ENCODE assay signal across 1 cellular context in genomic region chr20:50455656-50456451, GRCh38.
A peak's percentile ranks its signal among the peaks of the same experiment; 100 is the strongest.
TF ChIP-seq lines count a peak whose summit lies in the region.

No MANE protein-coding gene starts in this region.

TF ChIP-seq in HepG2, 621 proteins besides CTCF, POLR2A, EP300 and RAD21 (continues in another document):
- TF ChIP-seq KAT2B (IDR thresholded peaks at IDR 0.05; ENCODE audit: borderline replicate concordance, low read depth, low read length) (no peak), ZNF75D (CRISPR knock-in tag; IDR thresholded peaks at IDR 0.05; ENCODE audit: borderline replicate concordance) (no peak), ZFP62 (CRISPR knock-in tag; IDR thresholded peaks at IDR 0.05) (0 out of 2 replicates have a peak, but pooled peaks have one; percentile 61), CERS6 (CRISPR knock-in tag; IDR thresholded peaks at IDR 0.05) (no peak), XBP1 (CRISPR knock-in tag; IDR thresholded peaks at IDR 0.05) (0 out of 2 replicates have a peak, but pooled peaks have one; percentile 46), ZMYM2 (CRISPR knock-in tag; IDR thresholded peaks at IDR 0.05) (peak; percentile 90), ZFP37 (CRISPR knock-in tag; IDR thresholded peaks at IDR 0.05; ENCODE audit: borderline replicate concordance) (peak; percentile 29; the same call in 1 of the 2 replicates), MAF1 (CRISPR knock-in tag; IDR thresholded peaks at IDR 0.05; ENCODE audit: borderline replicate concordance) (peak; percentile 28; the same call in 1 of the 2 replicates), GATAD1 (CRISPR knock-in tag; IDR thresholded peaks at IDR 0.05) (peak; percentile 66; the same call in 1 of the 2 replicates), ZKSCAN8 (CRISPR knock-in tag; IDR thresholded peaks at IDR 0.05; ENCODE audit: borderline replicate concordance) (peak; percentile 55; the same call in 1 of the 2 replicates), POLR2AphosphoS5 (IDR thresholded peaks at IDR 0.05; ENCODE audit: low read depth, low read length) (peak; percentile 63), THAP8 (CRISPR knock-in tag; IDR thresholded peaks at IDR 0.05; ENCODE audit: borderline replicate concordance) (0 out of 2 replicates have a peak, but pooled peaks have one; percentile 68), PAXIP1 (CRISPR knock-in tag; conservative IDR thresholded peaks at IDR 0.05) (peak; percentile 100), EEA1 (CRISPR knock-in tag; IDR thresholded peaks at IDR 0.05; ENCODE audit: borderline replicate concordance) (no peak), SMAD1 (CRISPR knock-in tag; IDR thresholded peaks at IDR 0.05; ENCODE audit: borderline replicate concordance, low read depth) (peak; percentile 36; the same call in 1 of the 2 replicates), ZNF343 (CRISPR knock-in tag; IDR thresholded peaks at IDR 0.05) (peak; percentile 96; the same call in 1 of the 2 replicates), ZNF557 (CRISPR knock-in tag; IDR thresholded peaks at IDR 0.05) (peak; percentile 63; the same call in 1 of the 2 replicates), ZNF883 (CRISPR knock-in tag; IDR thresholded peaks at IDR 0.05; ENCODE audit: not compliant biosample characterization) (peak; percentile 48), ATF2 (CRISPR knock-in tag; IDR thresholded peaks at IDR 0.05) (peak; percentile 93; the same call in 1 of the 2 replicates), SMARCC2 (IDR thresholded peaks at IDR 0.05) (no peak), RORA (CRISPR knock-in tag; IDR thresholded peaks at IDR 0.05) (no peak)
- TF ChIP-seq, protein P1, sequence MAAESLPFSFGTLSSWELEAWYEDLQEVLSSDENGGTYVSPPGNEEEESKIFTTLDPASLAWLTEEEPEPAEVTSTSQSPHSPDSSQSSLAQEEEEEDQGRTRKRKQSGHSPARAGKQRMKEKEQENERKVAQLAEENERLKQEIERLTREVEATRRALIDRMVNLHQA (CRISPR knock-in tag; IDR thresholded peaks at IDR 0.05), result 0 out of 2 replicates have a peak, but pooled peaks have one; percentile 79
- TF ChIP-seq, protein P2, sequence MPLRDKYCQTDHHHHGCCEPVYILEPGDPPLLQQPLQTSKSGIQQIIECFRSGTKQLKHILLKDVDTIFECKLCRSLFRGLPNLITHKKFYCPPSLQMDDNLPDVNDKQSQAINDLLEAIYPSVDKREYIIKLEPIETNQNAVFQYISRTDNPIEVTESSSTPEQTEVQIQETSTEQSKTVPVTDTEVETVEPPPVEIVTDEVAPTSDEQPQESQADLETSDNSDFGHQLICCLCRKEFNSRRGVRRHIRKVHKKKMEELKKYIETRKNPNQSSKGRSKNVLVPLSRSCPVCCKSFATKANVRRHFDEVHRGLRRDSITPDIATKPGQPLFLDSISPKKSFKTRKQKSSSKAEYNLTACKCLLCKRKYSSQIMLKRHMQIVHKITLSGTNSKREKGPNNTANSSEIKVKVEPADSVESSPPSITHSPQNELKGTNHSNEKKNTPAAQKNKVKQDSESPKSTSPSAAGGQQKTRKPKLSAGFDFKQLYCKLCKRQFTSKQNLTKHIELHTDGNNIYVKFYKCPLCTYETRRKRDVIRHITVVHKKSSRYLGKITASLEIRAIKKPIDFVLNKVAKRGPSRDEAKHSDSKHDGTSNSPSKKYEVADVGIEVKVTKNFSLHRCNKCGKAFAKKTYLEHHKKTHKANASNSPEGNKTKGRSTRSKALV (CRISPR knock-in tag; IDR thresholded peaks at IDR 0.05), result peak; percentile 74
- TF ChIP-seq, protein P3, sequence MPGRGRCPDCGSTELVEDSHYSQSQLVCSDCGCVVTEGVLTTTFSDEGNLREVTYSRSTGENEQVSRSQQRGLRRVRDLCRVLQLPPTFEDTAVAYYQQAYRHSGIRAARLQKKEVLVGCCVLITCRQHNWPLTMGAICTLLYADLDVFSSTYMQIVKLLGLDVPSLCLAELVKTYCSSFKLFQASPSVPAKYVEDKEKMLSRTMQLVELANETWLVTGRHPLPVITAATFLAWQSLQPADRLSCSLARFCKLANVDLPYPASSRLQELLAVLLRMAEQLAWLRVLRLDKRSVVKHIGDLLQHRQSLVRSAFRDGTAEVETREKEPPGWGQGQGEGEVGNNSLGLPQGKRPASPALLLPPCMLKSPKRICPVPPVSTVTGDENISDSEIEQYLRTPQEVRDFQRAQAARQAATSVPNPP (CRISPR knock-in tag; IDR thresholded peaks at IDR 0.05), result peak; percentile 92; the same call in 1 of the 2 replicates
- TF ChIP-seq, protein P4, sequence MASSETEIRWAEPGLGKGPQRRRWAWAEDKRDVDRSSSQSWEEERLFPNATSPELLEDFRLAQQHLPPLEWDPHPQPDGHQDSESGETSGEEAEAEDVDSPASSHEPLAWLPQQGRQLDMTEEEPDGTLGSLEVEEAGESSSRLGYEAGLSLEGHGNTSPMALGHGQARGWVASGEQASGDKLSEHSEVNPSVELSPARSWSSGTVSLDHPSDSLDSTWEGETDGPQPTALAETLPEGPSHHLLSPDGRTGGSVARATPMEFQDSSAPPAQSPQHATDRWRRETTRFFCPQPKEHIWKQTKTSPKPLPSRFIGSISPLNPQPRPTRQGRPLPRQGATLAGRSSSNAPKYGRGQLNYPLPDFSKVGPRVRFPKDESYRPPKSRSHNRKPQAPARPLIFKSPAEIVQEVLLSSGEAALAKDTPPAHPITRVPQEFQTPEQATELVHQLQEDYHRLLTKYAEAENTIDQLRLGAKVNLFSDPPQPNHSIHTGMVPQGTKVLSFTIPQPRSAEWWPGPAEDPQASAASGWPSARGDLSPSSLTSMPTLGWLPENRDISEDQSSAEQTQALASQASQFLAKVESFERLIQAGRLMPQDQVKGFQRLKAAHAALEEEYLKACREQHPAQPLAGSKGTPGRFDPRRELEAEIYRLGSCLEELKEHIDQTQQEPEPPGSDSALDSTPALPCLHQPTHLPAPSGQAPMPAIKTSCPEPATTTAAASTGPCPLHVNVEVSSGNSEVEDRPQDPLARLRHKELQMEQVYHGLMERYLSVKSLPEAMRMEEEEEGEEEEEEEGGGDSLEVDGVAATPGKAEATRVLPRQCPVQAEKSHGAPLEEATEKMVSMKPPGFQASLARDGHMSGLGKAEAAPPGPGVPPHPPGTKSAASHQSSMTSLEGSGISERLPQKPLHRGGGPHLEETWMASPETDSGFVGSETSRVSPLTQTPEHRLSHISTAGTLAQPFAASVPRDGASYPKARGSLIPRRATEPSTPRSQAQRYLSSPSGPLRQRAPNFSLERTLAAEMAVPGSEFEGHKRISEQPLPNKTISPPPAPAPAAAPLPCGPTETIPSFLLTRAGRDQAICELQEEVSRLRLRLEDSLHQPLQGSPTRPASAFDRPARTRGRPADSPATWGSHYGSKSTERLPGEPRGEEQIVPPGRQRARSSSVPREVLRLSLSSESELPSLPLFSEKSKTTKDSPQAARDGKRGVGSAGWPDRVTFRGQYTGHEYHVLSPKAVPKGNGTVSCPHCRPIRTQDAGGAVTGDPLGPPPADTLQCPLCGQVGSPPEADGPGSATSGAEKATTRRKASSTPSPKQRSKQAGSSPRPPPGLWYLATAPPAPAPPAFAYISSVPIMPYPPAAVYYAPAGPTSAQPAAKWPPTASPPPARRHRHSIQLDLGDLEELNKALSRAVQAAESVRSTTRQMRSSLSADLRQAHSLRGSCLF (CRISPR knock-in tag; IDR thresholded peaks at IDR 0.05; ENCODE audit: borderline replicate concordance), result 0 out of 2 replicates have a peak, but pooled peaks have one; percentile 29
- TF ChIP-seq, protein P5, sequence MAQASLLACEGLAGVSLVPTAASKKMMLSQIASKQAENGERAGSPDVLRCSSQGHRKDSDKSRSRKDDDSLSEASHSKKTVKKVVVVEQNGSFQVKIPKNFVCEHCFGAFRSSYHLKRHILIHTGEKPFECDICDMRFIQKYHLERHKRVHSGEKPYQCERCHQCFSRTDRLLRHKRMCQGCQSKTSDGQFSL (CRISPR knock-in tag; IDR thresholded peaks at IDR 0.05), result peak; percentile 55
- TF ChIP-seq, protein P6, sequence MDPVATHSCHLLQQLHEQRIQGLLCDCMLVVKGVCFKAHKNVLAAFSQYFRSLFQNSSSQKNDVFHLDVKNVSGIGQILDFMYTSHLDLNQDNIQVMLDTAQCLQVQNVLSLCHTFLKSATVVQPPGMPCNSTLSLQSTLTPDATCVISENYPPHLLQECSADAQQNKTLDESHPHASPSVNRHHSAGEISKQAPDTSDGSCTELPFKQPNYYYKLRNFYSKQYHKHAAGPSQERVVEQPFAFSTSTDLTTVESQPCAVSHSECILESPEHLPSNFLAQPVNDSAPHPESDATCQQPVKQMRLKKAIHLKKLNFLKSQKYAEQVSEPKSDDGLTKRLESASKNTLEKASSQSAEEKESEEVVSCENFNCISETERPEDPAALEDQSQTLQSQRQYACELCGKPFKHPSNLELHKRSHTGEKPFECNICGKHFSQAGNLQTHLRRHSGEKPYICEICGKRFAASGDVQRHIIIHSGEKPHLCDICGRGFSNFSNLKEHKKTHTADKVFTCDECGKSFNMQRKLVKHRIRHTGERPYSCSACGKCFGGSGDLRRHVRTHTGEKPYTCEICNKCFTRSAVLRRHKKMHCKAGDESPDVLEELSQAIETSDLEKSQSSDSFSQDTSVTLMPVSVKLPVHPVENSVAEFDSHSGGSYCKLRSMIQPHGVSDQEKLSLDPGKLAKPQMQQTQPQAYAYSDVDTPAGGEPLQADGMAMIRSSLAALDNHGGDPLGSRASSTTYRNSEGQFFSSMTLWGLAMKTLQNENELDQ (CRISPR knock-in tag; IDR thresholded peaks at IDR 0.05; ENCODE audit: borderline replicate concordance), result peak; percentile 48; the same call in 1 of the 2 replicates
- TF ChIP-seq, protein P7, sequence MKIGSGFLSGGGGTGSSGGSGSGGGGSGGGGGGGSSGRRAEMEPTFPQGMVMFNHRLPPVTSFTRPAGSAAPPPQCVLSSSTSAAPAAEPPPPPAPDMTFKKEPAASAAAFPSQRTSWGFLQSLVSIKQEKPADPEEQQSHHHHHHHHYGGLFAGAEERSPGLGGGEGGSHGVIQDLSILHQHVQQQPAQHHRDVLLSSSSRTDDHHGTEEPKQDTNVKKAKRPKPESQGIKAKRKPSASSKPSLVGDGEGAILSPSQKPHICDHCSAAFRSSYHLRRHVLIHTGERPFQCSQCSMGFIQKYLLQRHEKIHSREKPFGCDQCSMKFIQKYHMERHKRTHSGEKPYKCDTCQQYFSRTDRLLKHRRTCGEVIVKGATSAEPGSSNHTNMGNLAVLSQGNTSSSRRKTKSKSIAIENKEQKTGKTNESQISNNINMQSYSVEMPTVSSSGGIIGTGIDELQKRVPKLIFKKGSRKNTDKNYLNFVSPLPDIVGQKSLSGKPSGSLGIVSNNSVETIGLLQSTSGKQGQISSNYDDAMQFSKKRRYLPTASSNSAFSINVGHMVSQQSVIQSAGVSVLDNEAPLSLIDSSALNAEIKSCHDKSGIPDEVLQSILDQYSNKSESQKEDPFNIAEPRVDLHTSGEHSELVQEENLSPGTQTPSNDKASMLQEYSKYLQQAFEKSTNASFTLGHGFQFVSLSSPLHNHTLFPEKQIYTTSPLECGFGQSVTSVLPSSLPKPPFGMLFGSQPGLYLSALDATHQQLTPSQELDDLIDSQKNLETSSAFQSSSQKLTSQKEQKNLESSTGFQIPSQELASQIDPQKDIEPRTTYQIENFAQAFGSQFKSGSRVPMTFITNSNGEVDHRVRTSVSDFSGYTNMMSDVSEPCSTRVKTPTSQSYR (CRISPR knock-in tag; IDR thresholded peaks at IDR 0.05; ENCODE audit: borderline replicate concordance), result peak; percentile 65; the same call in 1 of the 2 replicates
